In the genomic region with DNA sequence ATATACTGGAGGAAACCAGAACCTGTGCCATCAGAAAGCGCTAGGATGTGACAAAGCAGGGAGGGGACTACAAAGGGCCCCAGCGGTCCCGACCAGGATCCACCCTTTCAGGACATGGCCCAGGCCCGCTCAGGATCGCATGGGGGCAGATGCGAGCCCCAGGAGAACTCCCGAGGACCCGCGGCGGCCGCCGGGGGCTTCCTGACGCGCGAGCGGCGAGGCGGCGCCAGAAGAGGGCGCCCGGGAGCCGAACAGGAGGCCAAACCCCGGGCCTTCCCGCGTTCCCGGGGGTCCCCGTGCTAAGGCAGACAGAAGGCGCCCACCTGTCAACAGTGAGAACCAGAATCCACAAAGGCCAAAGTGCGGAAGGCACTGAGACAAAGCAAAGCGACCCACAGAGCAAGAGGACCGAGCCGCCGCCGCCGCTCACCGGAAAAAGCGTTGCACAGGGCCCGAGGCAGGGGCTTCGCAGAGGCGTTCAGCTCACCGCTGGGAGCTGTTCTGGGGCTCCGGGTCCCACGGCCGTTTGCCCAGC, we compare ENCODE assay signal across 7 cellular contexts. TPM values are rescaled to one million over a fixed set of nuclear protein-coding genes. Genes with fewer than 3 reads are reported as not detected.
DNase-seq lines count a peak whose midpoint lies in the region; ATAC-seq, FAIRE-seq and TF ChIP-seq lines count a peak whose summit lies in the region.

No MANE protein-coding gene starts in this region.

- H3K36me3 ChIP-seq in bronchial epithelial cell (ENCODE audit: control insufficient read depth, insufficient read depth, low read length), result no peaks in the 10 kb centered on the region

- TF ChIP-seq CTCF in GM12864 (IDR thresholded peaks at IDR 0.05; ENCODE audit: low read depth, low read length, missing control alignments) (peak; percentile 73), WI38 (IDR thresholded peaks at IDR 0.05; ENCODE audit: low read depth, low read length) (peak; percentile 56), bronchial epithelial cell (IDR thresholded peaks at IDR 0.05; ENCODE audit: insufficient read depth, low read length, severe bottlenecking) (peak; percentile 81)

- no peak for FAIRE-seq in bronchial epithelial cell (lab: Jason Lieb, UNC)

- ATAC-seq in left lobe of liver (peak; percentile 97), HG02840 (IDR thresholded peaks at IDR 0.05; ENCODE audit: low FRiP score, unreplicated experiment) (no peak)

- DNase-seq in GM12864 (ENCODE audit: low read depth) (no peak), MV-4-11 (lab: John Stamatoyannopoulos, UW) (peak; percentile 19), bronchial epithelial cell (ENCODE audit: low read depth) (peak; percentile 2), left lobe of liver (ENCODE audit: low spot score) (peak; percentile 62)
- DNase-seq in stimulated activated CD4-positive, alpha-beta T cell treated with anti-CD3 and anti-CD28 coated beads, Interleukin-2, amount 100 ng/mL, for 4 hours (ENCODE audit: low read depth), result peak; percentile 54

- no peaks in the 10 kb centered on the region for H3K27me3 ChIP-seq in bronchial epithelial cell (ENCODE audit: control insufficient read depth, insufficient read depth, low read length)

- H3K4me3 ChIP-seq in GM12864 (ENCODE audit: low read depth, low read length), result no peak overlapping the region
- no peak overlapping the region for H3K4me3 ChIP-seq in WI38 (ENCODE audit: low read depth, low read length)
- peak overlapping the region; percentile 22 for H3K4me3 ChIP-seq in bronchial epithelial cell (ENCODE audit: low read depth, low read length)

RNA-seq across cellular contexts. Expression of a gene that starts 7.3 kb away (rescaled TPM):
- total RNA-seq in bronchial epithelial cell, result not detected in 2 replicates
- not detected for total RNA-seq in left lobe of liver

RNA-seq across cellular contexts. Expression of a gene that starts 39.2 kb away (rescaled TPM):
- 21.1 and 28.9 TPM in 2 replicates for total RNA-seq in bronchial epithelial cell
- 13.9 TPM for total RNA-seq in left lobe of liver

RNA-seq across cellular contexts. Expression of a gene that starts 45.7 kb away (rescaled TPM):
- total RNA-seq in bronchial epithelial cell (not detected in 2 replicates), left lobe of liver (not detected)
